Comparison of ENCODE assay signal across 32 cellular contexts in the genomic region with DNA sequence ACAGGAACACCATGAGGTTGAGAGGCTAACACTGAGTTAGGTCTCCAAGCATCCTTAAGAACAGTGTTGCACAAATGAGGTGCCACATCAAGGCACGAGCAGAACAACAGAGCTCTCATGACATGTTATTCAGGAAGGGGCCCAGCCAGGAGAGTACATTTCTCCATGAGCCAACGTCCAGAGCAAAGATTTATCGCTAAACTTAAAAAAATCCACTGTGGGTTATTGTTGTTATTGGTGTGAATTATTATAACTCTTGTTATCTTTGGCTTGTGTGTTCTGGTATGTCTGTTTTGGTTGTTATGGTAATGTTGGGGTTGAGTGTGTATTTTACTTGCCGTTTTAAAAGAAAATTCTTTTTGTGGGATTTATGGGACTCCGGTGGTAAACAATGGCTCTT.
"Had no signal": no experiment of that assay in that cellular context is flagged by ENCODE, and none has a peak within 500 bp of the region (broad histone marks: within the 10 kb centered on the region; RNA-seq: fewer than 3 reads in every experiment).

No MANE protein-coding gene starts in this region.

- H3K9me3 ChIP-seq: ascending aorta, esophagus muscularis mucosa, gastrocnemius medialis, heart left ventricle had no signal

- H3K27ac ChIP-seq: ascending aorta, brain microvascular endothelial cell, coronary artery, esophagus muscularis mucosa, foreskin keratinocyte, gastrocnemius medialis, heart left ventricle had no signal

- H3K36me3 Mint-ChIP-seq: activated naive CD8-positive, alpha-beta T cell had no signal

- H3K9me3 Mint-ChIP-seq: activated CD4-positive, alpha-beta memory T cell treated with anti-CD3 and anti-CD28 coated beads, Interleukin-2, amount 10 ng/mL, durations not matched to agents 7 days and 5 days; activated CD4-positive, alpha-beta T cell treated with anti-CD3 and anti-CD28 coated beads, Interleukin-2, amount 10 ng/mL, durations not matched to agents 7 days and 5 days; activated T-cell treated with anti-CD3 and anti-CD28 coated beads, Interleukin-2, amount 50 U/mL, for 24 hours; activated T-cell treated with anti-CD3 and anti-CD28 coated beads, Interleukin-2, amount 50 U/mL, for 72 hours; central memory CD8-positive, alpha-beta T cell; dendritic cell treated with granulocyte-macrophage colony-stimulating factor and Interleukin-4, amounts not matched to agents 40 ng/mL and 50 ng/mL, for 4 days; T-helper 2 cell treated with Interferon-gamma antibody and Interleukin-4, amounts not matched to agents 5 μg/mL and 100 μg/mL, for 36 hours had no signal

- H3K27ac Mint-ChIP-seq: activated CD4-positive, alpha-beta memory T cell treated with anti-CD3 and anti-CD28 coated beads, Interleukin-2, amount 10 ng/mL, durations not matched to agents 7 days and 5 days; activated CD4-positive, alpha-beta T cell treated with anti-CD3 and anti-CD28 coated beads, Interleukin-2, amount 10 ng/mL, durations not matched to agents 7 days and 5 days; activated naive CD8-positive, alpha-beta T cell; activated T-cell treated with anti-CD3 and anti-CD28 coated beads, Interleukin-2, amount 50 U/mL, for 24 hours; activated T-cell treated with anti-CD3 and anti-CD28 coated beads, Interleukin-2, amount 50 U/mL, for 72 hours; dendritic cell treated with granulocyte-macrophage colony-stimulating factor and Interleukin-4, amounts not matched to agents 40 ng/mL and 50 ng/mL, for 4 days; T-helper 17 cell; T-helper 2 cell treated with Interferon-gamma antibody and Interleukin-4, amounts not matched to agents 5 μg/mL and 100 μg/mL, for 36 hours had no signal

- H3K4me1 ChIP-seq: ascending aorta, esophagus muscularis mucosa, foreskin keratinocyte, gastrocnemius medialis had no signal

- H3K36me3 ChIP-seq: ascending aorta, brain microvascular endothelial cell, esophagus muscularis mucosa, gastrocnemius medialis, heart left ventricle had no signal

- H3K4me3 Mint-ChIP-seq: activated CD4-positive, alpha-beta memory T cell treated with anti-CD3 and anti-CD28 coated beads, Interleukin-2, amount 10 ng/mL, durations not matched to agents 7 days and 5 days; activated CD4-positive, alpha-beta T cell treated with anti-CD3 and anti-CD28 coated beads, Interleukin-2, amount 10 ng/mL, durations not matched to agents 7 days and 5 days; activated naive CD8-positive, alpha-beta T cell; activated T-cell treated with anti-CD3 and anti-CD28 coated beads, Interleukin-2, amount 50 U/mL, for 24 hours; activated T-cell treated with anti-CD3 and anti-CD28 coated beads, Interleukin-2, amount 50 U/mL, for 72 hours; central memory CD8-positive, alpha-beta T cell; dendritic cell treated with granulocyte-macrophage colony-stimulating factor and Interleukin-4, amounts not matched to agents 40 ng/mL and 50 ng/mL, for 4 days; T-helper 17 cell; T-helper 2 cell treated with Interferon-gamma antibody and Interleukin-4, amounts not matched to agents 5 μg/mL and 100 μg/mL, for 36 hours had no signal

- H3K4me3 ChIP-seq: ascending aorta, coronary artery, esophagus muscularis mucosa, gastrocnemius medialis, heart left ventricle had no signal

- H3K4me1 Mint-ChIP-seq: activated CD4-positive, alpha-beta memory T cell treated with anti-CD3 and anti-CD28 coated beads, Interleukin-2, amount 10 ng/mL, durations not matched to agents 7 days and 5 days; activated CD4-positive, alpha-beta T cell treated with anti-CD3 and anti-CD28 coated beads, Interleukin-2, amount 10 ng/mL, durations not matched to agents 7 days and 5 days; central memory CD8-positive, alpha-beta T cell had no signal

- H3K27me3 Mint-ChIP-seq: activated naive CD8-positive, alpha-beta T cell had no signal

- H3K27me3 ChIP-seq: ascending aorta, brain microvascular endothelial cell, esophagus muscularis mucosa, gastrocnemius medialis, heart left ventricle had no signal

- DNase-seq: activated CD4-positive, alpha-beta memory T cell treated with anti-CD3 and anti-CD28 coated beads, Interleukin-2, amount 10 ng/mL, durations not matched to agents 7 days and 5 days; activated CD4-positive, alpha-beta T cell treated with anti-CD3 and anti-CD28 coated beads for 1 hour; activated CD4-positive, alpha-beta T cell treated with anti-CD3 and anti-CD28 coated beads for 4 hours; activated CD4-positive, alpha-beta T cell treated with anti-CD3 and anti-CD28 coated beads, Interleukin-2, amount 10 ng/mL, durations not matched to agents 7 days and 5 days; activated CD4-positive, alpha-beta T cell treated with anti-CD3 and anti-CD28 coated beads, Interleukin-2, amount 50 U/mL, for 4 hours; activated CD4-positive, CD25-positive, alpha-beta regulatory T cell; activated CD8-positive, alpha-beta memory T cell treated with anti-CD3 and anti-CD28 coated beads, Interleukin-2, amount 50 U/mL, for 48 hours; activated gamma-delta T cell; activated naive CD4-positive, alpha-beta T cell; activated naive CD4-positive, alpha-beta T cell treated with anti-CD3 and anti-CD28 coated beads, Interleukin-2, amount 50 U/mL, for 16 hours; activated T-cell treated with anti-CD3 and anti-CD28 coated beads for 4 hours; activated T-cell treated with anti-CD3 and anti-CD28 coated beads, Interleukin-2, amount 50 U/mL, for 24 hours; activated T-cell treated with anti-CD3 and anti-CD28 coated beads, Interleukin-2, amount 50 U/mL, for 72 hours; amygdala; brain microvascular endothelial cell; effector CD8-positive, alpha-beta T cell; erythroblast; foreskin keratinocyte; gastrocnemius medialis; glutamatergic neuron; T-helper 1 cell; T-helper 17 cell; T1000 had no signal

- FAIRE-seq: bronchial epithelial cell had no signal
